ENCODE assay signal across 8 cellular contexts in genomic region chr4:30721353-30722091, GRCh38. TPM values are rescaled to one million over a fixed set of nuclear protein-coding genes. Genes with fewer than 3 reads are reported as not detected.
DNase-seq lines count a peak whose midpoint lies in the region; ATAC-seq, FAIRE-seq and TF ChIP-seq lines count a peak whose summit lies in the region.

No MANE protein-coding gene starts in this region.

- H3K27ac ChIP-seq in RWPE2 (ENCODE audit: poor library complexity, severe bottlenecking) = peak overlapping the region; percentile 75

- H3K4me3 ChIP-seq in RWPE2 (ENCODE audit: severe bottlenecking) (peak overlapping the region; percentile 39), foreskin fibroblast (ENCODE audit: low read depth in 1 of 2, low read length in 2 of 2) (peak overlapping the region; percentile 63 to 68)

- TF ChIP-seq CTCF in RWPE2 (IDR thresholded peaks at IDR 0.05; ENCODE audit: poor library complexity, severe bottlenecking) = peak; percentile 83
- TF ChIP-seq CTCF in foreskin fibroblast (IDR thresholded peaks at IDR 0.05; ENCODE audit: low read depth, low read length) = no peak
- peak; percentile 67 for TF ChIP-seq CTCF in neural crest cell (conservative IDR thresholded peaks at IDR 0.05)

- H3K27me3 Mint-ChIP-seq in neural crest cell (ENCODE audit: low read depth) = peaks cover 64% of the 10 kb centered on the region

- peaks cover 46% of the 10 kb centered on the region for H3K4me1 Mint-ChIP-seq in neural crest cell

- H3K27ac Mint-ChIP-seq in neural crest cell (ENCODE audit: unreplicated experiment) = no peak overlapping the region

- DNase-seq in GM12892 (ENCODE audit: insufficient read length) (peak; percentile 9), RWPE2 (ENCODE audit: low spot score) (no peak), foreskin fibroblast (peak; percentile 14 to 71), neural crest cell (ENCODE audit: low read depth, low spot score) (peak; percentile 53)
- DNase-seq in activated CD4-positive, CD25-positive, alpha-beta regulatory T cell treated with anti-CD3 and anti-CD28 coated beads, Interleukin-2, amount 50 U/mL, for 72 hours = no peak

- H3K4me3 Mint-ChIP-seq in neural crest cell = peak overlapping the region; percentile 79

- no peak for ATAC-seq in RWPE2 (ENCODE audit: low read depth)
- ATAC-seq in HG03095 (IDR thresholded peaks at IDR 0.05; ENCODE audit: unreplicated experiment) = no peak
- no peak for ATAC-seq in GM21515 (IDR thresholded peaks at IDR 0.05; ENCODE audit: unreplicated experiment)
- ATAC-seq in HG03521 (IDR thresholded peaks at IDR 0.05; ENCODE audit: unreplicated experiment) = no peak

- H3K27me3 ChIP-seq in RWPE2 (ENCODE audit: insufficient read depth, poor library complexity, severe bottlenecking) = no peaks in the 10 kb centered on the region

- peaks cover 3% of the 10 kb centered on the region for H3K36me3 Mint-ChIP-seq in neural crest cell (ENCODE audit: low read depth)

- TF ChIP-seq POLR2A in GM12892 (IDR thresholded peaks at IDR 0.05; ENCODE audit: low read depth, low read length) = no peak

- FAIRE-seq in GM12892 (lab: Jason Lieb, UNC) = no peak

- no peaks in the 10 kb centered on the region for H3K9me3 Mint-ChIP-seq in neural crest cell

- H3K9me3 ChIP-seq in RWPE2 (ENCODE audit: severe bottlenecking) = no peaks in the 10 kb centered on the region

- H3K36me3 ChIP-seq in RWPE2 (ENCODE audit: low read depth) = no peaks in the 10 kb centered on the region

- H3K4me1 ChIP-seq in RWPE2 (ENCODE audit: insufficient read depth, poor library complexity, severe bottlenecking) = peaks cover 16% of the 10 kb centered on the region

RNA-seq across cellular contexts. Expression of gene PCDH7, which starts 1.4 kb away (rescaled TPM):
- not detected for polyA plus RNA-seq in GM12892 (2012; ENCODE audit: missing spikeins)
- total RNA-seq in neural crest cell = 6.8 and 8.0 TPM in 2 replicates

Comparison
In these comparisons a context has a peak if more than half of its experiments do, and no peak if none do; other contexts are left out.
1. DNase-seq: peak in GM12892 (single experiment), foreskin fibroblast (2 of 2) and neural crest cell (single experiment); none in RWPE2 (single experiment) and activated CD4-positive, CD25-positive, alpha-beta regulatory T cell treated with anti-CD3 and anti-CD28 coated beads, Interleukin-2, amount 50 U/mL, for 72 hours (single experiment).